Comparison of ENCODE assay signal across 1 cellular context in genomic region chr1:247024658-247025057, GRCh38. TPM values are rescaled to one million over a fixed set of nuclear protein-coding genes. Genes with fewer than 3 reads are reported as not detected.
"Had no signal": no experiment of that assay in that cellular context is flagged by ENCODE, and none has a peak within 500 bp of the region (broad histone marks: within the 10 kb centered on the region; RNA-seq: fewer than 3 reads in every experiment).

No MANE protein-coding gene starts in this region.

RNA-seq across cellular contexts. Expression of gene ZNF695, which starts 16.8 kb away (rescaled TPM):
- total RNA-seq: T-helper 17 cell had no signal
